20 cellular contexts compared by ENCODE assay signal in genomic region chr11:117191680-117192400, GRCh38. TPM values are rescaled to one million over a fixed set of nuclear protein-coding genes. Genes with fewer than 3 reads are reported as not detected.
A peak's percentile ranks its signal among the peaks of the same experiment; 100 is the strongest.
DNase-seq lines count a peak whose midpoint lies in the region; ATAC-seq, FAIRE-seq and TF ChIP-seq lines count a peak whose summit lies in the region.
"Had no signal": no experiment of that assay in that cellular context is flagged by ENCODE, and none has a peak within 500 bp of the region (broad histone marks: within the 10 kb centered on the region; RNA-seq: fewer than 3 reads in every experiment).

No MANE protein-coding gene starts in this region.

- H3K18ac ChIP-seq in H9 (ENCODE audit: insufficient read length, low read depth, low read length) (no peak overlapping the region), H1 (ENCODE audit: extremely low read depth, low read length) (no peak overlapping the region)

- H2AFZ ChIP-seq in H9 (ENCODE audit: low read length) (no peak overlapping the region), H1 (ENCODE audit: low read length) (no peak overlapping the region)
- H2AFZ ChIP-seq: GM23248 had no signal

- POLR2A ChIA-PET in H1 (lab: Charles Lee; ENCODE audit: partially characterized antibody), result interaction anchor here (1.5 to 3.0 kb wide), 2 partner anchors 10 to 12 kb away, joined by 4 to 14 read pairs; no protein-coding TSS in a partner anchor

- H4K8ac ChIP-seq in H9 (replicated peaks; ENCODE audit: insufficient read length, low read depth, low read length), result no peak overlapping the region
- H4K8ac ChIP-seq in H1 (ENCODE audit: extremely low read depth, insufficient read depth, low read length), result no peak overlapping the region

- no peaks in the 10 kb centered on the region for H3K27me3 ChIP-seq in H9 (ENCODE audit: insufficient read depth, low read length)
- H3K27me3 ChIP-seq in H1 (replicated peaks in 1 of 4; ENCODE audit: control insufficient read depth in 3 of 4, extremely low read depth in 1 of 4, insufficient read depth in 3 of 4, low read length in 3 of 4), result no peaks in the 10 kb centered on the region
- H3K27me3 ChIP-seq in SJCRH30, result no peaks in the 10 kb centered on the region
- H3K27me3 ChIP-seq: BE2C had no signal

- intact Hi-C loops in posterior vena cava (cut with DNase I), result no loop called here

- no peak overlapping the region for H2BK15ac ChIP-seq in H9 (ENCODE audit: low read depth, low read length)
- H2BK15ac ChIP-seq in H1 (ENCODE audit: low read length), result no peak overlapping the region

- H3K79me1 ChIP-seq in H9 (ENCODE audit: insufficient read depth, low read depth, low read length, poor library complexity, severe bottlenecking), result no peaks in the 10 kb centered on the region
- H3K79me1 ChIP-seq in H1 (ENCODE audit: low read depth, low read length), result no peaks in the 10 kb centered on the region

- H2BK12ac ChIP-seq in H9 (ENCODE audit: insufficient read length, low read depth, low read length), result no peak overlapping the region
- no peak overlapping the region for H2BK12ac ChIP-seq in H1 (ENCODE audit: low read depth, low read length)

- no peak overlapping the region for H3K4me3 Mint-ChIP-seq in H9
- H3K4me3 Mint-ChIP-seq: CD8-positive, alpha-beta T cell had no signal

- H3K4me1 ChIP-seq in H9 (ENCODE audit: insufficient read depth, low read length) (no peaks in the 10 kb centered on the region), H1 (replicated peaks in 1 of 4; ENCODE audit: control insufficient read depth in 3 of 4, insufficient read depth in 4 of 4, low read length in 3 of 4) (no peaks in the 10 kb centered on the region), SJCRH30 (no peaks in the 10 kb centered on the region)
- H3K4me1 ChIP-seq: BE2C had no signal

- H3K36me3 ChIP-seq in H1 (ENCODE audit: control insufficient read depth in 2 of 4, insufficient read depth in 4 of 4, low read length in 3 of 4) (peaks cover 0 to 11% (median 1%) of the 10 kb centered on the region in 4 experiments; a peak in 3 of 8 replicates), SJCRH30 (no peaks in the 10 kb centered on the region)

- in situ Hi-C loops in GM13976 (cut with MboI; ENCODE audit: low sequenced_read_pairs, unreplicated experiment), result no loop called here

- H4K5ac ChIP-seq in H9 (ENCODE audit: insufficient read length, low read depth, low read length) (no peak overlapping the region), H1 (ENCODE audit: insufficient read length, low read depth, low read length) (no peak overlapping the region)

- H3K14ac ChIP-seq in H9 (ENCODE audit: insufficient read depth, low read length) (no peak overlapping the region), H1 (ENCODE audit: insufficient read length) (no peak overlapping the region)

- H4K20me1 ChIP-seq in H9 (ENCODE audit: control insufficient read depth, insufficient read depth, insufficient read length) (no peaks in the 10 kb centered on the region), H1 (replicated peaks in 1 of 2; ENCODE audit: control insufficient read depth in 1 of 2, insufficient read depth in 2 of 2, low read length in 2 of 2) (peaks cover 2% of the 10 kb centered on the region in 2 experiments)

- no peak for TF ChIP-seq RAD21 in H1 (IDR thresholded peaks at IDR 0.05 in 1 of 2, conservative IDR thresholded peaks at IDR 0.05 in 1 of 2; ENCODE audit: low read depth in 2 of 2, low read length in 2 of 2)

- H3K9ac ChIP-seq in H9 (ENCODE audit: extremely low read depth, insufficient read length, low read length) (no peak overlapping the region), H1 (replicated peaks in 1 of 4; ENCODE audit: extremely low read depth in 1 of 4, low read depth in 3 of 4, low read length in 3 of 4) (no peak overlapping the region)
- H3K9ac ChIP-seq: GM23248 had no signal

- no peaks in the 10 kb centered on the region for H3K27me3 Mint-ChIP-seq in H9 (ENCODE audit: low read depth)

- no peak overlapping the region for H3T11ph ChIP-seq in H9 (ENCODE audit: low read length)

- H3K27ac ChIP-seq in H9 (ENCODE audit: insufficient read length, low read depth, low read length) (no peak overlapping the region), H1 (ENCODE audit: low read depth, low read length) (no peak overlapping the region), SJCRH30 (no peak overlapping the region)
- H3K27ac ChIP-seq: 22Rv1, GM23248 had no signal

- H3K4ac ChIP-seq in H9 (ENCODE audit: low read depth, low read length), result no peak overlapping the region
- no peak overlapping the region for H3K4ac ChIP-seq in H1 (replicated peaks; ENCODE audit: insufficient read length, low read depth, low read length)

- H2BK20ac ChIP-seq in H9 (ENCODE audit: low read depth, low read length, poor library complexity, severe bottlenecking) (no peak overlapping the region), H1 (ENCODE audit: low read length) (no peak overlapping the region)

- H2AK5ac ChIP-seq in H9 (ENCODE audit: insufficient read length, low read length) (no peak overlapping the region), H1 (ENCODE audit: low read depth, low read length) (no peak overlapping the region)

- H3K4me2 ChIP-seq in H9 (ENCODE audit: insufficient read depth, insufficient read length, low read length) (no peak overlapping the region), H1 (ENCODE audit: insufficient read depth in 1 of 2, low read depth in 2 of 2, low read length in 2 of 2) (no peak overlapping the region)

- peaks cover 3 to 49% (median 27%) of the 10 kb centered on the region in 3 experiments; a peak in 6 of 7 replicates for H3K36me3 Mint-ChIP-seq in H9 (ENCODE audit: insufficient read depth in 1 of 3, low read depth in 3 of 3)

- H3K23ac ChIP-seq in H9 (ENCODE audit: insufficient read length, low read depth, low read length) (no peak overlapping the region), H1 (ENCODE audit: insufficient read length) (no peak overlapping the region)

- no peaks in the 10 kb centered on the region for H3K79me2 ChIP-seq in H9 (ENCODE audit: insufficient read depth, low read length)
- no peaks in the 10 kb centered on the region for H3K79me2 ChIP-seq in H1 (ENCODE audit: control insufficient read depth in 1 of 2, insufficient read depth in 2 of 2, low read length in 2 of 2)

- H3K23me2 ChIP-seq in H9 (ENCODE audit: insufficient read length, low read depth, low read length, poor library complexity, severe bottlenecking) (no peaks in the 10 kb centered on the region), H1 (ENCODE audit: low read depth, low read length) (no peaks in the 10 kb centered on the region)

- H2BK5ac ChIP-seq in H9 (ENCODE audit: insufficient read length, low read length) (no peak overlapping the region), H1 (ENCODE audit: low read depth, low read length) (peak overlapping the region; percentile 39; the same call in 1 of the 2 replicates)

- H3K9me3 ChIP-seq in H9 (ENCODE audit: control insufficient read depth, low read depth, low read length) (no peaks in the 10 kb centered on the region), H1 (ENCODE audit: insufficient read depth in 2 of 2, low read depth in 1 of 2, low read length in 1 of 2) (no peaks in the 10 kb centered on the region), SJCRH30 (replicated peaks) (no peaks in the 10 kb centered on the region)
- H3K9me3 ChIP-seq: BE2C had no signal

- H3K4me3 ChIP-seq in H1 (ENCODE audit: extremely low read depth in 1 of 4, insufficient read depth in 2 of 4, low read depth in 3 of 4, low read length in 4 of 4), result no peak overlapping the region
- no peak overlapping the region for H3K4me3 ChIP-seq in SJCRH30
- H3K4me3 ChIP-seq: GM23248 had no signal

- H4K91ac ChIP-seq in H9 (ENCODE audit: insufficient read length, low read depth, low read length) (no peak overlapping the region), H1 (replicated peaks; ENCODE audit: insufficient read length, low read length) (no peak overlapping the region)

- H3K9me3 Mint-ChIP-seq in H9, result no peaks in the 10 kb centered on the region
- H3K9me3 Mint-ChIP-seq: CD8-positive, alpha-beta T cell had no signal

- peak overlapping the region in 2 of 3 experiments; percentile 9 to 34; a peak in 2 of 7 replicates for H3K27ac Mint-ChIP-seq in H9
- H3K27ac Mint-ChIP-seq: CD8-positive, alpha-beta T cell had no signal

- no peak for TF ChIP-seq CTCF in H9 (conservative IDR thresholded peaks at IDR 0.05)
- no peak for TF ChIP-seq CTCF in H1 (IDR thresholded peaks at IDR 0.05; ENCODE audit: control extremely low read depth in 1 of 3, insufficient read depth in 1 of 3, low read depth in 1 of 3, low read length in 3 of 3)
- no peak for TF ChIP-seq CTCF in GM13976 (IDR thresholded peaks at IDR 0.05; ENCODE audit: borderline replicate concordance, control extremely low read depth, extremely low read depth, insufficient read depth, missing control alignments)

- TF ChIP-seq POLR2A in H1 (IDR thresholded peaks at IDR 0.05; ENCODE audit: control extremely low read depth in 1 of 2, low read depth in 2 of 2, low read length in 2 of 2), result no peak

- CTCF ChIA-PET in H1 (lab: Charles Lee; ENCODE audit: partially characterized antibody), result interaction anchor here (1.4 to 18.7 kb wide), 3 partner anchors 9 to 30 kb away, joined by 5 to 449 read pairs (median 249); partner anchors contain the start of genes PCSK7, RNF214 and SIDT2

- no peak for FAIRE-seq in H1 (lab: Jason Lieb, UNC)
- FAIRE-seq: GM18507 had no signal

- no peak for TF ChIP-seq EP300 in H1 (IDR thresholded peaks at IDR 0.05; ENCODE audit: borderline replicate concordance in 1 of 2, low read depth in 2 of 2, low read length in 2 of 2)

- no peak overlapping the region for H2BK120ac ChIP-seq in H9 (ENCODE audit: low read depth, low read length, poor library complexity, severe bottlenecking)
- H2BK120ac ChIP-seq in H1 (replicated peaks; ENCODE audit: low read depth, low read length), result no peak overlapping the region

- no peak for ATAC-seq in HG02642 (IDR thresholded peaks at IDR 0.05; ENCODE audit: poor library complexity, unreplicated experiment)
- ATAC-seq: CD8-positive, alpha-beta T cell; PC-3 had no signal

- H3K4me1 Mint-ChIP-seq in H9, result no peaks in the 10 kb centered on the region; a peak in 1 of 4 replicates

- DNase-seq in activated effector memory CD4-positive, alpha-beta T cell treated with anti-CD3 and anti-CD28 coated beads, Interleukin-2, amount 50 U/mL, for 16 hours, result peak; percentile 50
- no peak for DNase-seq in activated effector memory CD4-positive, alpha-beta T cell treated with Interleukin-2 at 50 U/mL for 16 hours
- DNase-seq in H9, result no peak
- no peak for DNase-seq in H1 (ENCODE audit: low read depth in 1 of 2, low spot score in 2 of 2)
- DNase-seq in posterior vena cava (ENCODE audit: low spot score), result peak; percentile 68
- no peak for DNase-seq in SJCRH30
- no peak for DNase-seq in GM13976 (ENCODE audit: low spot score)
- DNase-seq: BE2C; CD8-positive, alpha-beta T cell; DMS79 treated with DMSO at 0.1 percent for 48 hours; GM23248; KG1; NCI-H146; NCI-H2081 treated with DMSO at 0.1 percent for 48 hours; NCI-H510A treated with DMSO at 0.1 percent for 48 hours; NCI-H82; PC-3 had no signal

- H3K56ac ChIP-seq in H9 (ENCODE audit: insufficient read length, low read depth, low read length) (no peak overlapping the region), H1 (replicated peaks; ENCODE audit: insufficient read length, low read depth, low read length) (no peak overlapping the region)

- no CpG with 5 or more reads among the region's 26 CpGs for WGBS in H9 (ENCODE audit: extremely low coverage, insufficient read length, low lambda C conversion rate)
- 94% methylated on average over 22 of the region's 26 CpGs; no CpG with 5 or more reads in 1 of the 2 experiments for WGBS in H1 (ENCODE audit: extremely low coverage in 1 of 2, insufficient coverage in 1 of 2, insufficient read length in 1 of 2, insufficient replicate concordance in 2 of 2, low coverage in 1 of 2, low lambda C conversion rate in 2 of 2, missing lambda C conversion rate in 1 of 2), 2 experiments

RNA-seq across cellular contexts. Expression of gene TAGLN, which starts 7.3 kb away (rescaled TPM):
- total RNA-seq in H9 (2021), result 176 and 188 TPM in 2 replicates
- 300 and 301 TPM in 2 replicates for total RNA-seq in H1 (2021; fragmentation: NEBNext Ultra II Directional; extraction: Animal tissue kit (Norgen Biotek cat#: 25700))
- polyA plus RNA-seq in H1 (2011; rRNA removed), result 140 and 150 TPM in 2 replicates
- 178 TPM for polyA plus RNA-seq in H1 (2011; cell fraction: cytosol; rRNA removed)
- 132 TPM for polyA plus RNA-seq in H1 (2011; cell fraction: nucleus; rRNA removed)
- polyA plus RNA-seq in H1 (2012, experiment 1 of 2), result 186 to 274 TPM (median 201 TPM) in 4 replicates
- polyA plus RNA-seq in H1 (2012, experiment 2 of 2), result 415 TPM
- polyA plus RNA-seq in H1 (2013, experiment 1 of 2), result 193 TPM
- polyA plus RNA-seq in H1 (2013, experiment 2 of 2), result 186 TPM
- polyA minus RNA-seq in H1 (2011; rRNA and poly(A)+ RNA removed), result 97.7 and 118 TPM in 2 replicates
- polyA minus RNA-seq in H1 (2011; cell fraction: cytosol; rRNA and poly(A)+ RNA removed), result 36.1 TPM
- polyA minus RNA-seq in H1 (2011; cell fraction: nucleus; rRNA and poly(A)+ RNA removed), result 59.7 TPM
- 1,000 to 10,000 TPM; 5,409 to 9,264 TPM for total RNA-seq in posterior vena cava
- 3.7 and 4.2 TPM in 2 replicates for total RNA-seq in SJCRH30 (2014; rRNA removed; shearing (Covaris generic))

RNA-seq across cellular contexts. Expression of gene SIDT2, which starts 13.3 kb away (rescaled TPM):
- total RNA-seq in H9 (2021) (18.3 and 20.9 TPM in 2 replicates), posterior vena cava (10 to 100 TPM; 39.2 to 49.5 TPM)
- 14.6 and 18.5 TPM in 2 replicates for total RNA-seq in H1 (2021; fragmentation: NEBNext Ultra II Directional; extraction: Animal tissue kit (Norgen Biotek cat#: 25700))
- polyA plus RNA-seq in H1 (2011; rRNA removed), result 21.1 and 26.7 TPM in 2 replicates
- polyA plus RNA-seq in H1 (2011; cell fraction: cytosol; rRNA removed), result 15.5 TPM
- 85.9 TPM for polyA plus RNA-seq in H1 (2011; cell fraction: nucleus; rRNA removed)
- polyA plus RNA-seq in H1 (2012, experiment 1 of 2), result 13.3 to 18.4 TPM (median 14.8 TPM) in 4 replicates
- 12.4 TPM for polyA plus RNA-seq in H1 (2012, experiment 2 of 2)
- polyA plus RNA-seq in H1 (2013, experiment 1 of 2), result 15.5 TPM
- 14.7 TPM for polyA plus RNA-seq in H1 (2013, experiment 2 of 2)
- 27.2 and 33.9 TPM in 2 replicates for polyA minus RNA-seq in H1 (2011; rRNA and poly(A)+ RNA removed)
- 12.8 TPM for polyA minus RNA-seq in H1 (2011; cell fraction: cytosol; rRNA and poly(A)+ RNA removed)
- 35.6 TPM for polyA minus RNA-seq in H1 (2011; cell fraction: nucleus; rRNA and poly(A)+ RNA removed)
- 13.7 and 15.0 TPM in 2 replicates for total RNA-seq in SJCRH30 (2014; rRNA removed; shearing (Covaris generic))

RNA-seq across cellular contexts. Expression of gene PCSK7, which starts 40.0 kb away (rescaled TPM):
- 50.7 and 53.9 TPM in 2 replicates for total RNA-seq in H9 (2021)
- total RNA-seq in H1 (2021; fragmentation: NEBNext Ultra II Directional; extraction: Animal tissue kit (Norgen Biotek cat#: 25700)), result 38.5 and 45.6 TPM in 2 replicates
- 23.4 and 38.8 TPM in 2 replicates for polyA plus RNA-seq in H1 (2011; rRNA removed)
- polyA plus RNA-seq in H1 (2011; cell fraction: cytosol; rRNA removed), result 33.3 TPM
- polyA plus RNA-seq in H1 (2011; cell fraction: nucleus; rRNA removed), result 67.6 TPM
- 26.1 to 32.5 TPM (median 31.3 TPM) in 4 replicates for polyA plus RNA-seq in H1 (2012, experiment 1 of 2)
- 15.2 TPM for polyA plus RNA-seq in H1 (2012, experiment 2 of 2)
- polyA plus RNA-seq in H1 (2013, experiment 1 of 2), result 20.6 TPM
- 21.3 TPM for polyA plus RNA-seq in H1 (2013, experiment 2 of 2)
- 30.3 and 32.9 TPM in 2 replicates for polyA minus RNA-seq in H1 (2011; rRNA and poly(A)+ RNA removed)
- 23.0 TPM for polyA minus RNA-seq in H1 (2011; cell fraction: cytosol; rRNA and poly(A)+ RNA removed)
- polyA minus RNA-seq in H1 (2011; cell fraction: nucleus; rRNA and poly(A)+ RNA removed), result 30.8 TPM
- 10 to 100 TPM; 41.9 to 48.6 TPM for total RNA-seq in posterior vena cava
- 9.9 and 12.6 TPM in 2 replicates for total RNA-seq in SJCRH30 (2014; rRNA removed; shearing (Covaris generic))

RNA-seq across cellular contexts. Expression of gene RNF214, which starts 40.6 kb away (rescaled TPM):
- 25.4 and 26.0 TPM in 2 replicates for total RNA-seq in H9 (2021)
- total RNA-seq in H1 (2021; fragmentation: NEBNext Ultra II Directional; extraction: Animal tissue kit (Norgen Biotek cat#: 25700)), result 33.7 and 35.6 TPM in 2 replicates
- polyA plus RNA-seq in H1 (2011; rRNA removed), result 34.9 and 35.3 TPM in 2 replicates
- polyA plus RNA-seq in H1 (2011; cell fraction: cytosol; rRNA removed), result 20.7 TPM
- 80.8 TPM for polyA plus RNA-seq in H1 (2011; cell fraction: nucleus; rRNA removed)
- 18.8 to 22.7 TPM (median 20.3 TPM) in 4 replicates for polyA plus RNA-seq in H1 (2012, experiment 1 of 2)
- polyA plus RNA-seq in H1 (2012, experiment 2 of 2), result 4.6 TPM
- 18.8 TPM for polyA plus RNA-seq in H1 (2013, experiment 1 of 2)
- 17.3 TPM for polyA plus RNA-seq in H1 (2013, experiment 2 of 2)
- 79.0 and 79.9 TPM in 2 replicates for polyA minus RNA-seq in H1 (2011; rRNA and poly(A)+ RNA removed)
- polyA minus RNA-seq in H1 (2011; cell fraction: cytosol; rRNA and poly(A)+ RNA removed), result 23.1 TPM
- polyA minus RNA-seq in H1 (2011; cell fraction: nucleus; rRNA and poly(A)+ RNA removed), result 39.3 TPM
- 10 to 100 TPM; 24.8 to 25.7 TPM for total RNA-seq in posterior vena cava
- 9.5 and 12.4 TPM in 2 replicates for total RNA-seq in SJCRH30 (2014; rRNA removed; shearing (Covaris generic))

RNA-seq across cellular contexts. Expression of gene PAFAH1B2, which starts 47.8 kb away (rescaled TPM):
- total RNA-seq in H9 (2021) (158 and 161 TPM in 2 replicates), posterior vena cava (10 to 100 TPM; 56.4 to 61.2 TPM)
- total RNA-seq in H1 (2021; fragmentation: NEBNext Ultra II Directional; extraction: Animal tissue kit (Norgen Biotek cat#: 25700)), result 151 and 161 TPM in 2 replicates
- polyA plus RNA-seq in H1 (2011; rRNA removed), result 26.2 and 38.2 TPM in 2 replicates
- 38.1 TPM for polyA plus RNA-seq in H1 (2011; cell fraction: cytosol; rRNA removed)
- 26.6 TPM for polyA plus RNA-seq in H1 (2011; cell fraction: nucleus; rRNA removed)
- 59.5 to 77.0 TPM (median 64.7 TPM) in 4 replicates for polyA plus RNA-seq in H1 (2012, experiment 1 of 2)
- polyA plus RNA-seq in H1 (2012, experiment 2 of 2), result 19.8 TPM
- 66.1 TPM for polyA plus RNA-seq in H1 (2013, experiment 1 of 2)
- polyA plus RNA-seq in H1 (2013, experiment 2 of 2), result 68.8 TPM
- 256 and 265 TPM in 2 replicates for polyA minus RNA-seq in H1 (2011; rRNA and poly(A)+ RNA removed)
- polyA minus RNA-seq in H1 (2011; cell fraction: cytosol; rRNA and poly(A)+ RNA removed), result 130 TPM
- 53.9 TPM for polyA minus RNA-seq in H1 (2011; cell fraction: nucleus; rRNA and poly(A)+ RNA removed)
- 70.2 and 72.8 TPM in 2 replicates for total RNA-seq in SJCRH30 (2014; rRNA removed; shearing (Covaris generic))

Comparison
In these comparisons a context has a peak if more than half of its experiments do, and no peak if none do; other contexts are left out.
1. DNase-seq: peak in activated effector memory CD4-positive, alpha-beta T cell treated with anti-CD3 and anti-CD28 coated beads, Interleukin-2, amount 50 U/mL, for 16 hours (single experiment) and posterior vena cava (single experiment); none in activated effector memory CD4-positive, alpha-beta T cell treated with Interleukin-2 at 50 U/mL for 16 hours (single experiment), H9 (single experiment), H1 (0 of 2), SJCRH30 (0 of 2) and GM13976 (single experiment).
2. RNA of gene TAGLN, which starts 7.3 kb away (total RNA-seq): 5,409 to 9,264 TPM in posterior vena cava, 300 to 301 TPM in H1 and 176 to 188 TPM in H9; 3.7 to 4.2 TPM in SJCRH30; every median in the first group is over 10 times any median in the second.